11 cellular contexts compared by ENCODE assay signal in the genomic region with DNA sequence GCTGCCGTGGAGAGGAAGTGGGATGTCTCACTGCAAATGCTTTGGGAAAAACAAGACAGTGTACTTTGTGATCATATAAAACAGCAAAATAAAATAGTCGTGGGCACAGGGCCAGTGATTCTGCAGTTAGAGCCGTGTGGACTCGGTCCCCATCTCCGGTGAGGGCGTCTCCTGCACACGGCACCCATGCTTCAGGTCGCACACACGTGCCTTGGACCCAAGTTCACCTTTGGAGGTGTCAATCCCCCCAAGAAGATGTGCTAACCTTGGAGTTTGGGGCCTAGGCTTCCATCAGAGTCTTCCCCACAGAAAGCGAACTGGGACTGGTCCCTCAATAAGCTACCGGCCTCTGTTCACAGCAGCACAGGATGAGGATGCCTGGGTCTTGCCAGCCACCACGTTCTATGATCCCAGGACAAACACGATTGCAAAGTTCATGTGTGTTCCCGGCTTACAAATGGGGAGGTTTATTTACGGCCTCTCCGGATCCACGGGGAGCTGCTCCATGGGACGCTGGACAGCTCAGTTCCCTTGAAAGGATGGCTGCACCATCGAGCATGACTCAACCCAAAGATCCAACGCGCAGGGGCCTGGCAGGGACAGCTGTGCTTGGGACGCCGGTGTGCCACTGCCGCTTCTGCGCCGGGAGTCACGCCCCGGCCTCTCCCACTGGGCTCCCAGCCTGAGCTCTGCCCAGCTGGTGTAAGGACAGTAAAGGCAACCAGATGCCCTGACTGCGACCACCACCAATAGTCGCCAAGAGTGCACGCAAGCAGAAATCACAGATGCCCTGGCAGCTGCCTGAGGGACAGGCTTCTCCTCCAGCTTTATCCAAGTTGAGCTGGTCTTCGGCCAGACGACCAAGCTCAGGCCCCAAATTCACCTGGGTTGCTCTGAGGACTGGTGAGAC. TPM values are rescaled to one million over a fixed set of nuclear protein-coding genes. Genes with fewer than 3 reads are reported as not detected.
DNase-seq lines count a peak whose midpoint lies in the region; ATAC-seq and TF ChIP-seq lines count a peak whose summit lies in the region.
"Had no signal": no experiment of that assay in that cellular context is flagged by ENCODE, and none has a peak within 500 bp of the region (broad histone marks: within the 10 kb centered on the region; RNA-seq: fewer than 3 reads in every experiment).

No MANE protein-coding gene starts in this region.

- ATAC-seq in Right ventricle myocardium inferior, result peak; percentile 54
- ATAC-seq: activated T-helper 17 cell treated with anti-CD3 and anti-CD28 coated beads, Interleukin-2, amount 50 U/mL, for 72 hours had no signal

- peaks cover 0 to 8% (median 0%) of the 10 kb centered on the region in 11 experiments; a peak in 2 of 22 replicates for H3K9me3 ChIP-seq in BLaER1 treated with 17β-estradiol and CSF1 and Interleukin-3, amounts not matched to agents 10 nM and 100 nM (replicated peaks in 1 of 11)
- no peaks in the 10 kb centered on the region for H3K9me3 ChIP-seq in Peyer's patch
- H3K9me3 ChIP-seq: upper lobe of right lung had no signal

- intact Hi-C loops in Right ventricle myocardium inferior (cut with DNase I) (no loop called here), posterior vena cava (cut with DNase I) (no loop called here)

- peak overlapping the region in 8 of 11 experiments; percentile 22 to 63 (median 42); a peak in 13 of 22 replicates for H3K9ac ChIP-seq in BLaER1 treated with 17β-estradiol and CSF1 and Interleukin-3, amounts not matched to agents 10 nM and 100 nM

- POLR2A ChIA-PET in GM10248 (lab: Yijun Ruan, JAX), result no interaction called here

- peaks cover 30 to 100% (median 63%) of the 10 kb centered on the region in 11 experiments; a peak in 21 of 22 replicates for H4K20me1 ChIP-seq in BLaER1 treated with 17β-estradiol and CSF1 and Interleukin-3, amounts not matched to agents 10 nM and 100 nM

- H3K4me3 ChIP-seq in BLaER1 treated with 17β-estradiol and CSF1 and Interleukin-3, amounts not matched to agents 10 nM and 100 nM, result peak overlapping the region in 3 of 10 experiments; percentile 1 to 37 (median 5); a peak in 4 of 20 replicates
- H3K4me3 ChIP-seq in Peyer's patch, result no peak overlapping the region
- H3K4me3 ChIP-seq: upper lobe of right lung had no signal

- H3K27me3 ChIP-seq in BLaER1 treated with 17β-estradiol and CSF1 and Interleukin-3, amounts not matched to agents 10 nM and 100 nM, result peaks cover 0 to 42% (median 24%) of the 10 kb centered on the region in 11 experiments; a peak in 17 of 22 replicates
- no peaks in the 10 kb centered on the region for H3K27me3 ChIP-seq in Peyer's patch
- H3K27me3 ChIP-seq: upper lobe of right lung had no signal

- TF ChIP-seq POLR2A in Peyer's patch (IDR thresholded peaks at IDR 0.05), result no peak

- H3K4me2 ChIP-seq in BLaER1 treated with 17β-estradiol and CSF1 and Interleukin-3, amounts not matched to agents 10 nM and 100 nM, result peak overlapping the region; percentile 87 to 100 (median 95)

- H3K36me3 ChIP-seq in BLaER1 treated with 17β-estradiol and CSF1 and Interleukin-3, amounts not matched to agents 10 nM and 100 nM, result peaks cover 0 to 21% (median 0%) of the 10 kb centered on the region in 11 experiments; a peak in 1 of 22 replicates
- no peaks in the 10 kb centered on the region for H3K36me3 ChIP-seq in Peyer's patch
- H3K36me3 ChIP-seq: upper lobe of right lung had no signal

- DNase-seq in Peyer's patch (peak in 2 of 3 donors; percentile 76), Right ventricle myocardium inferior (ENCODE audit: missing footprints) (no peak), posterior vena cava (ENCODE audit: low spot score) (peak; percentile 85), SIG-M5 treated with dmso at 0.1 percent for 504 hours (lab: John Stamatoyannopoulos, UW; ENCODE audit: unreplicated experiment) (no peak), HCEC 1CT (no peak), GM10248 (ENCODE audit: extremely low spot score) (no peak), NCI-H2107 (lab: John Stamatoyannopoulos, UW) (no peak)
- DNase-seq: NCI-H1930, upper lobe of right lung had no signal

- peak overlapping the region; percentile 3 to 76 (median 56); a peak in 19 of 22 replicates for H3K27ac ChIP-seq in BLaER1 treated with 17β-estradiol and CSF1 and Interleukin-3, amounts not matched to agents 10 nM and 100 nM
- peak overlapping the region in 2 of 4 donors; percentile 49 to 73 for H3K27ac ChIP-seq in Peyer's patch
- H3K27ac ChIP-seq: upper lobe of right lung had no signal

- CTCF ChIA-PET in GM10248 (lab: Yijun Ruan, JAX), result no interaction called here

- H3K4me1 ChIP-seq in BLaER1 treated with 17β-estradiol and CSF1 and Interleukin-3, amounts not matched to agents 10 nM and 100 nM, result peaks cover 44 to 64% (median 51%) of the 10 kb centered on the region in 10 experiments
- H3K4me1 ChIP-seq in Peyer's patch, result peaks cover 7 to 75% (median 27%) of the 10 kb centered on the region in 4 donors

- TF ChIP-seq CTCF in Peyer's patch (IDR thresholded peaks at IDR 0.05), result no peak
- TF ChIP-seq CTCF in GM10248 (IDR thresholded peaks at IDR 0.05; ENCODE audit: control extremely low read depth, extremely low read depth, low read depth, missing control alignments), result no peak

RNA-seq across cellular contexts. Expression of gene GAS6, which starts 8.6 kb away (rescaled TPM):
- 100 to 1,000 TPM; 132 to 226 (median 154) TPM for total RNA-seq in Peyer's patch
- 189 TPM for total RNA-seq in Right ventricle myocardium inferior
- total RNA-seq in posterior vena cava, result 100 to 1,000 TPM; 201 to 215 TPM

Comparison
In these comparisons a context has a peak if more than half of its experiments do, and no peak if none do; other contexts are left out.
1. DNase-seq: peak in Peyer's patch (2 of 3) and posterior vena cava (single experiment); none in Right ventricle myocardium inferior (single experiment), SIG-M5 treated with dmso at 0.1 percent for 504 hours (single experiment), HCEC 1CT (single experiment), GM10248 (single experiment) and NCI-H2107 (single experiment).